Comparison of ENCODE assay signal across 10 cellular contexts in the genomic region with DNA sequence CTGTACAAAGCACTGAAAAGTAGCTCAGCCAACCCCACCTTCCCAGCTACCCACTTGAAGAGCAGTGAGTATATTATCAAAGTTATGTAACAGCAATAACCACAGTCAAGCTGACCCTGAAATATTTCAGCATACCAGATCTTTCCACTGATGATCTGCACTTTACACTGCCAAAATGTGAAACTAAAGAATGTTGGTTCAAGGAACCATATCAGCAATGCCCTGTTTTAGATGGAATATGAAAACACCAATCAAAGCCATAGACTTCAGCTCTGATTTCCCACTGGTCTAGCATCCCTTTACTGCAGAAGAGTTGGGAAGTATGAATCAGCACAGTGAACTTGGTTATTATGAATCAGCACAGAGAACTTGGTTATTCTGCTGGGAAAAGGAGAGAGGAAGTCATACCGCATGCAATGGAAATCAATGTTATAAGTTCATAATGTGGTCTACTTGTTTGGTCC. TPM values are rescaled to one million over a fixed set of nuclear protein-coding genes. Genes with fewer than 3 reads are reported as not detected.
A peak's percentile ranks its signal among the peaks of the same experiment; 100 is the strongest.
DNase-seq lines count a peak whose midpoint lies in the region; TF ChIP-seq lines count a peak whose summit lies in the region.
"Had no signal": no experiment of that assay in that cellular context is flagged by ENCODE, and none has a peak within 500 bp of the region (broad histone marks: within the 10 kb centered on the region; RNA-seq: fewer than 3 reads in every experiment).

No MANE protein-coding gene starts in this region.

- H3K4me1 ChIP-seq in ovary (ENCODE audit: insufficient read depth), result peaks cover 2% of the 10 kb centered on the region

- no peaks in the 10 kb centered on the region for H3K36me3 ChIP-seq in ovary

- no peaks in the 10 kb centered on the region for H3K27me3 Mint-ChIP-seq in osteocyte (ENCODE audit: unreplicated experiment)

- 51 to 69% (median 61%) methylated on average over 1 of the region's 1 CpG for WGBS in ovary, 3 donors

- intact Hi-C loops in ovary (cut with DNase I), result no loop called here

- H3K9me3 Mint-ChIP-seq in osteocyte (ENCODE audit: unreplicated experiment), result no peaks in the 10 kb centered on the region

- no peak for TF ChIP-seq EP300 in ovary (IDR thresholded peaks at IDR 0.05)

- no peak overlapping the region for H3K27ac ChIP-seq in ovary

- no peak overlapping the region for H3K4me3 ChIP-seq in ovary

- no peak for TF ChIP-seq POLR2A in ovary (IDR thresholded peaks at IDR 0.05)

- TF ChIP-seq CTCF in osteocyte (IDR thresholded peaks at IDR 0.05), result no peak
- TF ChIP-seq CTCF in ovary (IDR thresholded peaks at IDR 0.05), result no peak

- peak overlapping the region; percentile 34 for H3K4me3 Mint-ChIP-seq in osteocyte (ENCODE audit: unreplicated experiment)

- H3K27ac Mint-ChIP-seq in osteocyte (ENCODE audit: unreplicated experiment), result peak overlapping the region; percentile 69

- no peaks in the 10 kb centered on the region for H3K9me3 ChIP-seq in ovary

- peaks cover 16% of the 10 kb centered on the region for H3K36me3 Mint-ChIP-seq in osteocyte (ENCODE audit: unreplicated experiment)

- DNase-seq in EH (ENCODE audit: low read depth) (peak; percentile 82), MV-4-11 (lab: John Stamatoyannopoulos, UW) (peak; percentile 37), dermis microvascular lymphatic vessel endothelial cell (ENCODE audit: low read depth in 2 of 2) (peak; percentile 55 to 87), osteocyte (ENCODE audit: extremely low spot score, unreplicated experiment) (no peak), ovary (no peak), pons (ENCODE audit: low spot score) (no peak), HUDEP-2 (lab: John Stamatoyannopoulos, UW; ENCODE audit: unreplicated experiment in 76 of 76) (no peak), NCI-H2029 (lab: John Stamatoyannopoulos, UW) (no peak)
- DNase-seq: effector CD8-positive, alpha-beta T cell; NCI-H446 had no signal

- peaks cover 22% of the 10 kb centered on the region for H3K4me1 Mint-ChIP-seq in osteocyte (ENCODE audit: unreplicated experiment)

- H3K27me3 ChIP-seq in ovary, result no peaks in the 10 kb centered on the region

RNA-seq across cellular contexts. Expression of gene CEMIP2, which starts 20.0 kb away (rescaled TPM):
- total RNA-seq in dermis microvascular lymphatic vessel endothelial cell (258 and 645 TPM in 2 replicates), osteocyte (20.9 and 23.0 TPM in 2 replicates), ovary (10 to 100 TPM in 5 of 7 donors, 1 to 10 TPM in 2; 7.6 to 91.3 (median 11.2) TPM)
- 10 to 100 TPM in 1 of 2 donors, 1 to 10 TPM in 1; 6.3 to 11.0 TPM for polyA plus RNA-seq in ovary

Comparison
In these comparisons a context has a peak if more than half of its experiments do, and no peak if none do; other contexts are left out.
1. DNase-seq: peak in EH (single experiment), MV-4-11 (single experiment) and dermis microvascular lymphatic vessel endothelial cell (2 of 2); none in osteocyte (single experiment), ovary (0 of 5), pons (single experiment), HUDEP-2 (0 of 76) and NCI-H2029 (single experiment).